8 cellular contexts compared by ENCODE assay signal in the genomic region with DNA sequence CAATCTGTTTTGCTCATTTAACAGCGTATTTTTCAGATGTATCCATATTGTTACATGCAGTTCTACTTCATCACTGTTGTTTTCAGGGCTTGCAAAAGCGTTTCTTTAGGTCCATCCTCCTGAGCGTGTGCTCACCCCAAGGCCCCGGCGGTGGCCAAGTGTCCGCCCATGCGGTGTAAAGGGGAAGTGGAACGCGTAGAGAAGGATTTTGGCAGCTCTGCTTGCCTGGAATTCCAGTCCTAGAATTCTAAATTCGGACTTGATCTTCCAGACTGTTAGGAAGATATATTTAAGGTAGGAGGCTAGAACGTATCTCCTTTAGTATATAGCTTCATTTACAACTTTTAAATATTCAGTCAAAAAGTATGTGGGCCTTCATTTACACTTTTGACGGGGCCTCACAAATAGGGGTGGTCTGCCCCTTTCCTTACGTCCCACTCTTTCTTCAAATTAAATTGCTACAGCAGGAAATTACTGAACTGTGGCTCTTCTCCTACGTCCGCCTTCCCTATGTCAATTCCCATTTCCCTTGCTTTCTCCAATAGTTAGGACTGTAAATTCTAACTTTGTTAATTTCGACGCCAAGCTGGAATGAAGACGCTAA. TPM values are rescaled to one million over a fixed set of nuclear protein-coding genes. Genes with fewer than 3 reads are reported as not detected.
DNase-seq lines count a peak whose midpoint lies in the region; ATAC-seq lines count a peak whose summit lies in the region.

No MANE protein-coding gene starts in this region.

- peak overlapping the region; percentile 98 for H3K4me3 Mint-ChIP-seq in activated CD4-positive, alpha-beta T cell treated with anti-CD3 and anti-CD28 coated beads, Interleukin-2, amount 10 ng/mL, durations not matched to agents 24 days and 14 days
- H3K4me3 Mint-ChIP-seq in central memory CD8-positive, alpha-beta T cell, result peak overlapping the region; percentile 90

- no peaks in the 10 kb centered on the region for H3K27me3 Mint-ChIP-seq in activated CD4-positive, alpha-beta T cell treated with anti-CD3 and anti-CD28 coated beads, Interleukin-2, amount 10 ng/mL, durations not matched to agents 24 days and 14 days
- H3K27me3 Mint-ChIP-seq in central memory CD8-positive, alpha-beta T cell, result no peaks in the 10 kb centered on the region

- no peaks in the 10 kb centered on the region for H3K9me3 Mint-ChIP-seq in activated CD4-positive, alpha-beta T cell treated with anti-CD3 and anti-CD28 coated beads, Interleukin-2, amount 10 ng/mL, durations not matched to agents 24 days and 14 days
- H3K9me3 Mint-ChIP-seq in central memory CD8-positive, alpha-beta T cell, result no peaks in the 10 kb centered on the region

- intact Hi-C loops in activated CD4-positive, alpha-beta T cell treated with anti-CD3 and anti-CD28 coated beads, Interleukin-2, amount 10 ng/mL, durations not matched to agents 24 days and 14 days (cut with micrococcal nuclease), result loop anchor here (1.0 to 10.0 kb wide), 6 partner anchors 49 to 1417 kb away; partner anchors contain the start of genes CMSS1, LNP1, NIT2 and TOMM70
- intact Hi-C loops in left colon (cut with DNase I, micrococcal nuclease), result no loop called here

- H3K4me1 Mint-ChIP-seq in activated CD4-positive, alpha-beta T cell treated with anti-CD3 and anti-CD28 coated beads, Interleukin-2, amount 10 ng/mL, durations not matched to agents 24 days and 14 days, result peaks cover 33% of the 10 kb centered on the region
- H3K4me1 Mint-ChIP-seq in central memory CD8-positive, alpha-beta T cell, result peaks cover 46% of the 10 kb centered on the region

- peaks cover 1% of the 10 kb centered on the region for H3K36me3 Mint-ChIP-seq in activated CD4-positive, alpha-beta T cell treated with anti-CD3 and anti-CD28 coated beads, Interleukin-2, amount 10 ng/mL, durations not matched to agents 24 days and 14 days (ENCODE audit: low read depth)
- H3K36me3 Mint-ChIP-seq in central memory CD8-positive, alpha-beta T cell (ENCODE audit: insufficient read depth), result peaks cover 17% of the 10 kb centered on the region

- peak; percentile 63 for DNase-seq in activated CD4-positive, alpha-beta T cell treated with anti-CD3 and anti-CD28 coated beads, Interleukin-2, amount 10 ng/mL, durations not matched to agents 24 days and 14 days
- DNase-seq in activated CD4-positive, alpha-beta T cell treated with anti-CD3 and anti-CD28 coated beads, Interleukin-2, amount 50 U/mL, for 1 hour, result no peak
- DNase-seq in NOMO-1 treated with DMSO at 0.1 percent for 48 hours (lab: John Stamatoyannopoulos, UW; ENCODE audit: unreplicated experiment), result peak; percentile 31
- no peak for DNase-seq in central memory CD8-positive, alpha-beta T cell (ENCODE audit: low spot score in 2 of 2)
- peak; percentile 28 to 50 for DNase-seq in left colon
- DNase-seq in superior temporal gyrus (ENCODE audit: extremely low spot score), result peak; percentile 48
- DNase-seq in activated gamma-delta T cell treated with Interleukin-2 at 50 U/mL for 16 hours, result no peak
- no peak for DNase-seq in SKM-1 (lab: John Stamatoyannopoulos, UW; ENCODE audit: unreplicated experiment)

- peak overlapping the region; percentile 96 for H3K27ac Mint-ChIP-seq in activated CD4-positive, alpha-beta T cell treated with anti-CD3 and anti-CD28 coated beads, Interleukin-2, amount 10 ng/mL, durations not matched to agents 24 days and 14 days
- H3K27ac Mint-ChIP-seq in central memory CD8-positive, alpha-beta T cell (ENCODE audit: low read depth), result peak overlapping the region; percentile 97

- no peak for ATAC-seq in central memory CD8-positive, alpha-beta T cell (replicated peaks; ENCODE audit: extremely low read depth, poor library complexity, severe bottlenecking)
- ATAC-seq in left colon, result no peak

RNA-seq across cellular contexts. Expression of gene TBC1D23, which starts 0.6 kb away (rescaled TPM):
- 17.6 and 19.4 TPM in 2 replicates for total RNA-seq in activated CD4-positive, alpha-beta T cell treated with anti-CD3 and anti-CD28 coated beads, Interleukin-2, amount 10 ng/mL, durations not matched to agents 24 days and 14 days
- 10 to 100 TPM; 38.2 to 50.9 TPM for total RNA-seq in left colon

Comparison
In these comparisons a context has a peak if more than half of its experiments do, and no peak if none do; other contexts are left out.
1. DNase-seq: peak in activated CD4-positive, alpha-beta T cell treated with anti-CD3 and anti-CD28 coated beads, Interleukin-2, amount 10 ng/mL, durations not matched to agents 24 days and 14 days (single experiment), NOMO-1 treated with DMSO at 0.1 percent for 48 hours (single experiment), left colon (2 of 2) and superior temporal gyrus (single experiment); none in activated CD4-positive, alpha-beta T cell treated with anti-CD3 and anti-CD28 coated beads, Interleukin-2, amount 50 U/mL, for 1 hour (single experiment), central memory CD8-positive, alpha-beta T cell (0 of 2), activated gamma-delta T cell treated with Interleukin-2 at 50 U/mL for 16 hours (single experiment) and SKM-1 (single experiment).